ENCODE assay signal across 14 cellular contexts in the genomic region with DNA sequence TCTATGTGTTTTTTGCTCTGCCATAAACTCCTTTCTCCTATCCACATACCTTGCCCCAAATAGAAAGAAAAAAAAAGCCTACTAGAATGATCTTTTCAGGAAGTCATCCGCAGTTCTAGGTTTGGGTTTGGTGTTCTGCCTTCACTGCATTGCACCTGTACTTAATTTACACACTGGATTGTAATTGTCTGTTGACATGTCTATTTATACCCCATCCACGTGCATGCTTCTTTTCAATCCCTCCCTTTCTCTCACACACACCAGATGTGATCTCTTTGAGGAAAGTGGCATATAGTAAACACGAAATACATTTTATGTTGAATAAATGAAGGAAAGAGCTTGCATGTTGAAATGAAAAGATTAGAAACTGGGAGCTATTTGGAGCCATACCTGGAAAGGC.
DNase-seq lines count a peak whose midpoint lies in the region; ATAC-seq and TF ChIP-seq lines count a peak whose summit lies in the region.
"Had no signal": no experiment of that assay in that cellular context is flagged by ENCODE, and none has a peak within 500 bp of the region (broad histone marks: within the 10 kb centered on the region; RNA-seq: fewer than 3 reads in every experiment).

No MANE protein-coding gene starts in this region.

- H3K4me3 Mint-ChIP-seq in CD8-positive, alpha-beta T cell = no peak overlapping the region

- no peaks in the 10 kb centered on the region for H3K27me3 Mint-ChIP-seq in CD8-positive, alpha-beta T cell (ENCODE audit: low read depth)

- intact Hi-C loops in left colon (cut with DNase I, micrococcal nuclease) = no loop called here
- intact Hi-C loops in CD8-positive, alpha-beta T cell (cut with DNase I, micrococcal nuclease) = loop anchor here in 1 of 2 experiments (5.0 kb wide), 1 partner anchor 55 kb away; no protein-coding TSS in a partner anchor

- no peak overlapping the region for H3K4me3 ChIP-seq in CD8-positive, alpha-beta T cell (ENCODE audit: low read depth, low read length)
- H3K4me3 ChIP-seq: MG63 had no signal

- TF ChIP-seq CTCF in CD8-positive, alpha-beta T cell (IDR thresholded peaks at IDR 0.05) = no peak

- DNase-seq in NCI-H2107 treated with DMSO at 0.1 percent for 48 hours (lab: John Stamatoyannopoulos, UW; ENCODE audit: unreplicated experiment) (peak; percentile 3), NCI-H2107 (lab: John Stamatoyannopoulos, UW) (no peak), COR-L47 (lab: John Stamatoyannopoulos, UW) (peak; percentile 62), NCI-H146 treated with DMSO at 0.1 percent for 48 hours (lab: John Stamatoyannopoulos, UW; ENCODE audit: unreplicated experiment) (peak; percentile 50), left colon (no peak)
- no peak for DNase-seq in CD8-positive, alpha-beta T cell
- DNase-seq: H7, MG63, NCI-H1694 treated with DMSO at 0.1 percent for 48 hours, NCI-H226, NCI-H526 treated with DMSO at 0.1 percent for 48 hours, SW 1271 had no signal

- H3K9me3 Mint-ChIP-seq in CD8-positive, alpha-beta T cell = peaks cover 11% of the 10 kb centered on the region

- H3K4me1 Mint-ChIP-seq in CD8-positive, alpha-beta T cell (ENCODE audit: low read depth) = no peaks in the 10 kb centered on the region

- no peak overlapping the region for H3K27ac Mint-ChIP-seq in CD8-positive, alpha-beta T cell

- H3K27ac ChIP-seq in CD8-positive, alpha-beta T cell (ENCODE audit: low read depth, low read length) = no peak overlapping the region
- H3K27ac ChIP-seq: C4-2B had no signal

- POLR2A ChIA-PET in CD8-positive, alpha-beta T cell (lab: Charles Lee) = no interaction called here

- ATAC-seq in left colon (peak; percentile 46), GM21390 (IDR thresholded peaks at IDR 0.05; ENCODE audit: unreplicated experiment) (no peak)
- no peak for ATAC-seq in CD8-positive, alpha-beta T cell

- no peaks in the 10 kb centered on the region for H3K4me1 ChIP-seq in CD8-positive, alpha-beta T cell (ENCODE audit: insufficient read depth, low read length)

- no peaks in the 10 kb centered on the region for H3K27me3 ChIP-seq in CD8-positive, alpha-beta T cell (ENCODE audit: insufficient read depth, low read length)
- H3K27me3 ChIP-seq: MG63 had no signal

- CTCF ChIA-PET in CD8-positive, alpha-beta T cell (lab: Charles Lee) = no interaction called here

- H3K36me3 ChIP-seq in CD8-positive, alpha-beta T cell (ENCODE audit: insufficient read depth, low read length) = no peaks in the 10 kb centered on the region
- H3K36me3 ChIP-seq: MG63 had no signal

- no peaks in the 10 kb centered on the region for H3K9me3 ChIP-seq in CD8-positive, alpha-beta T cell (ENCODE audit: low read length)
- H3K9me3 ChIP-seq: MG63 had no signal

- no peaks in the 10 kb centered on the region for H3K36me3 Mint-ChIP-seq in CD8-positive, alpha-beta T cell

Comparison
In these comparisons a context has a peak if more than half of its experiments do, and no peak if none do; other contexts are left out.
1. DNase-seq: peak in NCI-H2107 treated with DMSO at 0.1 percent for 48 hours (single experiment), COR-L47 (single experiment) and NCI-H146 treated with DMSO at 0.1 percent for 48 hours (single experiment); none in NCI-H2107 (single experiment), left colon (0 of 2) and CD8-positive, alpha-beta T cell (0 of 7).